ENCODE assay signal across 10 cellular contexts in genomic region chr4:128663325-128663724, GRCh38.
DNase-seq lines count a peak whose midpoint lies in the region; ATAC-seq and TF ChIP-seq lines count a peak whose summit lies in the region.
"Had no signal": no experiment of that assay in that cellular context is flagged by ENCODE, and none has a peak within 500 bp of the region (broad histone marks: within the 10 kb centered on the region; RNA-seq: fewer than 3 reads in every experiment).

No MANE protein-coding gene starts in this region.

- no peaks in the 10 kb centered on the region for H3K36me3 Mint-ChIP-seq in central memory CD8-positive, alpha-beta T cell (ENCODE audit: insufficient read depth)

- H3K4me3 Mint-ChIP-seq in central memory CD8-positive, alpha-beta T cell: no peak overlapping the region

- in situ Hi-C loops in GM13977 (cut with MboI; ENCODE audit: low pct_unique_long_range_greater_than_20kb, low sequenced_read_pairs, unreplicated experiment): no loop called here

- DNase-seq in GM13977 (ENCODE audit: low spot score) (peak; percentile 24), SHP77 treated with DMSO at 0.1 percent for 48 hours (lab: John Stamatoyannopoulos, UW) (no peak), head of caudate nucleus (no peak)
- no peak for DNase-seq in central memory CD8-positive, alpha-beta T cell (ENCODE audit: low spot score in 2 of 2)
- DNase-seq in activated CD4-positive, CD25-positive, alpha-beta regulatory T cell (lab: John Stamatoyannopoulos, UW): no peak
- DNase-seq: aorta; stimulated activated CD4-positive, alpha-beta T cell treated with anti-CD3 and anti-CD28 coated beads, Interleukin-2, amount 100 ng/mL, for 24 hours had no signal

- intact Hi-C loops in head of caudate nucleus (cut with DNase I): no loop called here

- no peak for TF ChIP-seq CTCF in GM13977 (IDR thresholded peaks at IDR 0.05; ENCODE audit: extremely low read depth, insufficient read depth, missing control alignments)

- H3K4me1 Mint-ChIP-seq in central memory CD8-positive, alpha-beta T cell: peaks cover 13% of the 10 kb centered on the region

- no peaks in the 10 kb centered on the region for H3K9me3 Mint-ChIP-seq in central memory CD8-positive, alpha-beta T cell

- H3K27me3 Mint-ChIP-seq in central memory CD8-positive, alpha-beta T cell: no peaks in the 10 kb centered on the region

- ATAC-seq in GM19395 (IDR thresholded peaks at IDR 0.05; ENCODE audit: unreplicated experiment): peak; percentile 65
- ATAC-seq in HG03108 (IDR thresholded peaks at IDR 0.05; ENCODE audit: unreplicated experiment): peak; percentile 80
- peak; percentile 58 for ATAC-seq in central memory CD8-positive, alpha-beta T cell (replicated peaks; ENCODE audit: extremely low read depth, poor library complexity, severe bottlenecking)
- no peak for ATAC-seq in GM19467 (IDR thresholded peaks at IDR 0.05; ENCODE audit: unreplicated experiment)

- no peak overlapping the region for H3K27ac Mint-ChIP-seq in central memory CD8-positive, alpha-beta T cell (ENCODE audit: low read depth)
